In the genomic region with DNA sequence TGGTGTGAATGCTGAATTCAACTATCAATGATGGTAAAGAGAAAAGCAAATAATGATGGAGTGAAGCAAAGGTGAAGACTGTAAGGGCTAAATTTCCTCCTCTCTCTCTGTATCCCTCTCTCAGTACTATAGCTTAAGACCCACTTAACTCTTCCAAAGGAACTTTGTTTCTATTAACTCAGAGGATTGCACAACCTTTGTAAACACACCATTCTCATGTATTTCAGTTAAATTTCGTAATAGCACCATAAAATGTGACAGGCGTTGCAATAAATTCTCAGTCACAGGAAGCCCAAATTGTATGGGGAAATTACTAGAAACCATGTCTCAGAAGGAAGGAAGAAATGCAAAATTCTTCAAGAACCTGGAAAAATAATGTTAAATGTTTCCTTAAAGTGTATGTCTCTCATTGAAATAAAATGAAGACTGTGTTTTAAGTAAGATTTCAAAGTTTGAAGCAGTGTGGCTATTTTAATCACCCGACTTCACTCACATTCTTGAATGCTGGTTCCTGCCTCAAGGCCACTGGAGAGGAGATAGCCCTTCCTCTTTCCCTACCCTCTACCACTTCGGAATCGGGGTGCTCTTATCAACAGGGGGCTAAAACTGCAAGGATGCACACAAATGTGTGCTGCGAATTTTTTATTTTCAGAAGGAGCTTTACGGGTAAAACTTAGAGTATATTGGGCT, we compare ENCODE assay signal across 12 cellular contexts.
DNase-seq lines count a peak whose midpoint lies in the region; ATAC-seq, FAIRE-seq and TF ChIP-seq lines count a peak whose summit lies in the region.
"Had no signal": no experiment of that assay in that cellular context is flagged by ENCODE, and none has a peak within 500 bp of the region (broad histone marks: within the 10 kb centered on the region; RNA-seq: fewer than 3 reads in every experiment).

No MANE protein-coding gene starts in this region.

- no peaks in the 10 kb centered on the region for H4K20me1 ChIP-seq in GM23248 (ENCODE audit: insufficient read depth)

- no peaks in the 10 kb centered on the region for H3K9me2 ChIP-seq in GM23248 (ENCODE audit: insufficient read depth)

- H3K4me2 ChIP-seq in GM23248 (ENCODE audit: unreplicated experiment): no peak overlapping the region

- in situ Hi-C loops in GM23248 (cut with MboI): loop anchor here (25.0 kb wide), 1 partner anchor 1427 kb away; no protein-coding TSS in a partner anchor

- H3K36me3 ChIP-seq in GM23248 (ENCODE audit: low read depth) (no peaks in the 10 kb centered on the region), small intestine (ENCODE audit: control insufficient read depth in 2 of 2, insufficient read depth in 2 of 2, low read length in 2 of 2) (no peaks in the 10 kb centered on the region), SJCRH30 (no peaks in the 10 kb centered on the region)

- 72 to 73% methylated on average over 7 of the region's 7 CpGs for WGBS in GM23248 (ENCODE audit: low coverage in 1 of 2, low lambda C conversion rate in 2 of 2, missing lambda C conversion rate in 2 of 2), 2 experiments
- WGBS in small intestine, 3 donors: 43 to 51% (median 44%) methylated on average over 7 of the region's 7 CpGs

- H3K4me3 ChIP-seq in GM23248: no peak overlapping the region
- H3K4me3 ChIP-seq in fibroblast of mammary gland (ENCODE audit: control insufficient read depth, low read depth, low read length): no peak overlapping the region
- H3K4me3 ChIP-seq in small intestine (ENCODE audit: low read depth in 1 of 2, low read length in 2 of 2): no peak overlapping the region
- H3K4me3 ChIP-seq in SJCRH30: no peak overlapping the region

- no peak overlapping the region for H2AFZ ChIP-seq in GM23248

- H3K27me3 ChIP-seq in GM23248 (replicated peaks; ENCODE audit: insufficient read depth) (no peaks in the 10 kb centered on the region; the same call in none of the 2 replicates), small intestine (ENCODE audit: control insufficient read depth in 2 of 2, insufficient read depth in 2 of 2, low read length in 2 of 2) (no peaks in the 10 kb centered on the region), SJCRH30 (no peaks in the 10 kb centered on the region)

- no peaks in the 10 kb centered on the region for H3F3A ChIP-seq in GM23248 (ENCODE audit: insufficient read depth)

- ATAC-seq in GM21723 (IDR thresholded peaks at IDR 0.05; ENCODE audit: unreplicated experiment) (no peak), HG03469 (IDR thresholded peaks at IDR 0.05; ENCODE audit: unreplicated experiment) (no peak)
- ATAC-seq: naive thymus-derived CD8-positive, alpha-beta T cell had no signal

- no peaks in the 10 kb centered on the region for H3K79me2 ChIP-seq in GM23248 (ENCODE audit: insufficient read depth)

- peak; percentile 75 for DNase-seq in GM23248
- DNase-seq in NOMO-1 (lab: John Stamatoyannopoulos, UW; ENCODE audit: unreplicated experiment in 2 of 2): peak; percentile 82 to 98
- peak; percentile 80 for DNase-seq in fibroblast of mammary gland (ENCODE audit: low read depth)
- DNase-seq in small intestine: peak; percentile 25
- no peak for DNase-seq in SJCRH30
- no peak for DNase-seq in cardiac septum (ENCODE audit: low spot score)
- DNase-seq: GOT3, NCI-H2171 had no signal

- H3K4me1 ChIP-seq in GM23248 (ENCODE audit: insufficient read depth) (peaks cover 12% of the 10 kb centered on the region), small intestine (ENCODE audit: control insufficient read depth in 2 of 2, insufficient read depth in 1 of 2, low read depth in 1 of 2, low read length in 1 of 2) (no peaks in the 10 kb centered on the region), SJCRH30 (peaks cover 20% of the 10 kb centered on the region)

- no peaks in the 10 kb centered on the region for H3K9me3 ChIP-seq in GM23248 (ENCODE audit: low read depth)
- no peaks in the 10 kb centered on the region for H3K9me3 ChIP-seq in small intestine (ENCODE audit: control insufficient read depth, low read depth)
- no peaks in the 10 kb centered on the region for H3K9me3 ChIP-seq in SJCRH30 (replicated peaks)

- no peak overlapping the region for H3K9ac ChIP-seq in GM23248

- TF ChIP-seq CTCF in fibroblast of mammary gland (conservative IDR thresholded peaks at IDR 0.05; ENCODE audit: control insufficient read depth, insufficient read depth, low read depth, low read length): no peak

- no peak for FAIRE-seq in small intestine (lab: Jason Lieb, UNC)
- FAIRE-seq: colon had no signal

- H3K27ac ChIP-seq in GM23248 (no peak overlapping the region), small intestine (ENCODE audit: low read depth in 1 of 2, low read length in 1 of 2) (no peak overlapping the region), SJCRH30 (no peak overlapping the region)

- intact Hi-C loops in cardiac septum (cut with DNase I): loop anchor here (5.0 kb wide), 1 partner anchor 1427 kb away; no protein-coding TSS in a partner anchor

Comparison
In these comparisons a context has a peak if more than half of its experiments do, and no peak if none do; other contexts are left out.
1. DNase-seq: peak in GM23248 (single experiment), NOMO-1 (2 of 2), fibroblast of mammary gland (single experiment) and small intestine (single experiment); none in SJCRH30 (0 of 2) and cardiac septum (single experiment).